In genomic region chrX:18974993-18975392, GRCh38 we compare ENCODE assay signal across 27 cellular contexts.
"Had no signal": no experiment of that assay in that cellular context is flagged by ENCODE, and none has a peak within 500 bp of the region (broad histone marks: within the 10 kb centered on the region; RNA-seq: fewer than 3 reads in every experiment).

No MANE protein-coding gene starts in this region.

- H3K9me3 Mint-ChIP-seq: dendritic cell treated with granulocyte-macrophage colony-stimulating factor and Interleukin-4, amounts not matched to agents 40 ng/mL and 50 ng/mL, for 4 days; effector memory CD8-positive, alpha-beta T cell had no signal

- H3K4me3 ChIP-seq: colonic mucosa, esophagus squamous epithelium, gastrocnemius medialis, heart right ventricle, left lung, lower lobe of right lung, mucosa of descending colon had no signal

- H3K36me3 ChIP-seq: colonic mucosa, esophagus squamous epithelium, gastrocnemius medialis, heart right ventricle, left lung, lower lobe of right lung had no signal

- H3K9me3 ChIP-seq: colonic mucosa, esophagus squamous epithelium, gastrocnemius medialis, heart right ventricle, left lung, lower lobe of right lung, mucosa of descending colon had no signal

- DNase-seq: colonic mucosa; cortex of kidney; effector CD8-positive, alpha-beta T cell; effector memory CD8-positive, alpha-beta T cell; endodermal cell; erythroblast; esophagus squamous epithelium; foreskin fibroblast; foreskin melanocyte; gastrocnemius medialis; glutamatergic neuron; head of caudate nucleus; heart right ventricle; hippocampal formation; left cardiac atrium; left lung; left ventricle myocardium superior; lower lobe of right lung; mesendoderm; mucosa of descending colon; naive B cell had no signal

- H3K4me3 Mint-ChIP-seq: dendritic cell treated with granulocyte-macrophage colony-stimulating factor and Interleukin-4, amounts not matched to agents 40 ng/mL and 50 ng/mL, for 4 days; effector memory CD8-positive, alpha-beta T cell; endodermal cell; naive B cell had no signal

- H3K27ac ChIP-seq: colonic mucosa, epithelial cell of prostate, esophagus squamous epithelium, gastrocnemius medialis, heart right ventricle, left lung, lower lobe of right lung had no signal

- H3K36me3 Mint-ChIP-seq: naive B cell had no signal

- H3K27me3 ChIP-seq: colonic mucosa, esophagus squamous epithelium, gastrocnemius medialis, heart right ventricle had no signal

- FAIRE-seq: endometrium, islet of Langerhans, keratinocyte had no signal

- H3K27me3 Mint-ChIP-seq: dendritic cell treated with granulocyte-macrophage colony-stimulating factor and Interleukin-4, amounts not matched to agents 40 ng/mL and 50 ng/mL, for 4 days; effector memory CD8-positive, alpha-beta T cell; naive B cell had no signal

- H3K4me1 ChIP-seq: colonic mucosa, left lung, lower lobe of right lung had no signal

- H3K27ac Mint-ChIP-seq: dendritic cell treated with granulocyte-macrophage colony-stimulating factor and Interleukin-4, amounts not matched to agents 40 ng/mL and 50 ng/mL, for 4 days; endodermal cell; naive B cell had no signal

- ATAC-seq: effector memory CD8-positive, alpha-beta T cell; esophagus mucosa; gastrocnemius medialis; heart right ventricle; left cardiac atrium; left lung; left ventricle myocardium superior; lower lobe of right lung; mucosa of descending colon had no signal
